Comparison of ENCODE assay signal across 8 cellular contexts in the genomic region with DNA sequence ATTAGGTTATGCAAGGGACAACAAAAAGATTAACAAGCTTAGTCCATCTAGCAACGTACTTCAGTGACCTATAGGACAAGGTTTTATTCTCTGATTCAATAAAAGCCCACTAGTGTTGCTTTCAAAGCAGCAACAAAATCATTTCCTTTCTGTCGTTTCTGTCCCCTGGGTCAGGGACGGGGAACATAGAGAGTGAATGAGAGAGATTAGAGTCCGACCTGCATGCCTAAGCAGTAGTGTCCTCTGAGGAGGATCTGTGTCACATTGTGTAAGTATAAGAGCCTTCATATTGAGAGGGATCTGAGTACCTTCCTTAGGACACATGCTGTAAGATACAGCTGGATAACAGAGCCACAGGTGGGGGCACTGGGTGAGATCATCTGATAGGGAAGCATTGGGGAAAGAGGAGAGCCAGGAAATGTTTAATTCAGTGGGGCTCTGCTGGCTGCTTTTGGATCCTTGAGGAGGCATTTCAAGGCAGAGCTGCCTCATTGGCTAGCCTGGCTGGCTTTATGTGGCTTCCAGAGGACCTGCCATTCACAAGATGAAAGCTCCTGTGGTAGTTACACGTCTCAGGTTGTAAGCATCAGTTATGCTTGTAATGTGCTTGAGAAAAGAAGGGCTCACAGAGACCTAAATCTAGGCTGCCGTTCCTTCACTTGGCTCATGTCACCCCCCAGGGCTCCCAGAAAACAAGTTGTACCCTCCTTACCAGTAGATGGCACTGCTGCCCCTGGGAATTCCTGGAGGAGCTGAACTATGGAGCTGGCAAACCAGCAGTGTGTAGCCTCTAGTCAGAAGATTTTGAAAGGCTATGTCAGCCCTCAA. TPM values are rescaled to one million over a fixed set of nuclear protein-coding genes. Genes with fewer than 3 reads are reported as not detected.
A peak's percentile ranks its signal among the peaks of the same experiment; 100 is the strongest.
DNase-seq lines count a peak whose midpoint lies in the region; TF ChIP-seq lines count a peak whose summit lies in the region.

No MANE protein-coding gene starts in this region.

- no peak overlapping the region for H3K27ac Mint-ChIP-seq in activated CD4-positive, alpha-beta memory T cell treated with anti-CD3 and anti-CD28 coated beads for 36 hours
- no peak overlapping the region for H3K27ac Mint-ChIP-seq in activated CD4-positive, alpha-beta memory T cell treated with anti-CD3 and anti-CD28 coated beads, Interleukin-2, amount 10 ng/mL, durations not matched to agents 7 days and 5 days
- H3K27ac Mint-ChIP-seq in brain = peak overlapping the region; percentile 64 to 96 (median 73)

- no peak overlapping the region for H3K4me3 Mint-ChIP-seq in activated CD4-positive, alpha-beta memory T cell treated with anti-CD3 and anti-CD28 coated beads for 36 hours
- no peak overlapping the region for H3K4me3 Mint-ChIP-seq in activated CD4-positive, alpha-beta memory T cell treated with anti-CD3 and anti-CD28 coated beads, Interleukin-2, amount 10 ng/mL, durations not matched to agents 7 days and 5 days
- peak overlapping the region; percentile 59 to 91 (median 79) for H3K4me3 Mint-ChIP-seq in brain

- TF ChIP-seq CTCF in HL-60 (IDR thresholded peaks at IDR 0.05; ENCODE audit: insufficient read depth, low read length) = peak; percentile 33
- TF ChIP-seq CTCF in brain (conservative IDR thresholded peaks at IDR 0.05) = peak; percentile 90 to 92
- TF ChIP-seq CTCF in spleen (IDR thresholded peaks at IDR 0.05 in 8 of 11, conservative IDR thresholded peaks at IDR 0.05 in 3 of 11) = peak; percentile 10 to 71 (median 55)

- no peak overlapping the region for H3K4me3 ChIP-seq in HL-60 (replicated peaks; ENCODE audit: insufficient read depth, low read length)
- H3K4me3 ChIP-seq in spleen = no peak overlapping the region

- no peaks in the 10 kb centered on the region for H3K36me3 ChIP-seq in spleen

- intact Hi-C loops in activated CD4-positive, alpha-beta memory T cell treated with anti-CD3 and anti-CD28 coated beads for 36 hours (cut with micrococcal nuclease) = loop anchor here (1.0 kb wide), 2 partner anchors 343 to 382 kb away; no protein-coding TSS in a partner anchor
- intact Hi-C loops in spleen (cut with DNase I; ENCODE audit: low total_unique reads) = loop anchor here (5.0 kb wide), 1 partner anchor 341 kb away; no protein-coding TSS in a partner anchor

- H3K36me3 Mint-ChIP-seq in activated CD4-positive, alpha-beta memory T cell treated with anti-CD3 and anti-CD28 coated beads for 36 hours = no peaks in the 10 kb centered on the region
- no peaks in the 10 kb centered on the region for H3K36me3 Mint-ChIP-seq in activated CD4-positive, alpha-beta memory T cell treated with anti-CD3 and anti-CD28 coated beads, Interleukin-2, amount 10 ng/mL, durations not matched to agents 7 days and 5 days (ENCODE audit: low read depth)
- H3K36me3 Mint-ChIP-seq in brain = peaks cover 6% of the 10 kb centered on the region

- no peak for TF ChIP-seq POLR2A in spleen (IDR thresholded peaks at IDR 0.05)

- H3K4me1 Mint-ChIP-seq in activated CD4-positive, alpha-beta memory T cell treated with anti-CD3 and anti-CD28 coated beads for 36 hours (ENCODE audit: low read depth) = peaks cover 5% of the 10 kb centered on the region
- no peaks in the 10 kb centered on the region for H3K4me1 Mint-ChIP-seq in activated CD4-positive, alpha-beta memory T cell treated with anti-CD3 and anti-CD28 coated beads, Interleukin-2, amount 10 ng/mL, durations not matched to agents 7 days and 5 days
- peaks cover 53% of the 10 kb centered on the region for H3K4me1 Mint-ChIP-seq in brain

- H3K27me3 ChIP-seq in HL-60 (ENCODE audit: insufficient read depth, poor library complexity, severe bottlenecking) = peaks cover 38% of the 10 kb centered on the region
- peaks cover 0 to 56% (median 36%) of the 10 kb centered on the region in 7 donors for H3K27me3 ChIP-seq in spleen (replicated peaks in 1 of 7)

- H3K9me3 ChIP-seq in spleen = no peaks in the 10 kb centered on the region

- peaks cover 37% of the 10 kb centered on the region for H3K27me3 Mint-ChIP-seq in activated CD4-positive, alpha-beta memory T cell treated with anti-CD3 and anti-CD28 coated beads for 36 hours
- peaks cover 37% of the 10 kb centered on the region for H3K27me3 Mint-ChIP-seq in activated CD4-positive, alpha-beta memory T cell treated with anti-CD3 and anti-CD28 coated beads, Interleukin-2, amount 10 ng/mL, durations not matched to agents 7 days and 5 days
- peaks cover 43% of the 10 kb centered on the region for H3K27me3 Mint-ChIP-seq in brain

- CTCF ChIA-PET in activated CD4-positive, alpha-beta memory T cell treated with anti-CD3 and anti-CD28 coated beads for 36 hours (lab: Charles Lee) = interaction anchor here (0.9 to 2.3 kb wide), 5 partner anchors 310 to 385 kb away, joined by 3 to 7 read pairs (median 4); no protein-coding TSS in a partner anchor
- CTCF ChIA-PET in activated CD4-positive, alpha-beta memory T cell treated with anti-CD3 and anti-CD28 coated beads, Interleukin-2, amount 10 ng/mL, durations not matched to agents 7 days and 5 days (lab: Charles Lee) = interaction anchor here (0.7 to 1.6 kb wide), 2 partner anchors 232 to 372 kb away, joined by 3 read pairs; no protein-coding TSS in a partner anchor

- POLR2A ChIA-PET in activated CD4-positive, alpha-beta memory T cell treated with anti-CD3 and anti-CD28 coated beads for 36 hours (lab: Charles Lee) = no interaction called here
- POLR2A ChIA-PET in activated CD4-positive, alpha-beta memory T cell treated with anti-CD3 and anti-CD28 coated beads, Interleukin-2, amount 10 ng/mL, durations not matched to agents 7 days and 5 days (lab: Charles Lee) = no interaction called here

- peaks cover 0 to 30% (median 16%) of the 10 kb centered on the region in 6 donors for H3K4me1 ChIP-seq in spleen

- peak; percentile 58 for DNase-seq in activated CD4-positive, alpha-beta memory T cell treated with anti-CD3 and anti-CD28 coated beads for 36 hours
- no peak for DNase-seq in activated CD4-positive, alpha-beta memory T cell treated with anti-CD3 and anti-CD28 coated beads, Interleukin-2, amount 10 ng/mL, durations not matched to agents 7 days and 5 days
- DNase-seq in HL-60 (ENCODE audit: low read depth in 1 of 2, low spot score in 1 of 2) = peak; percentile 8 to 49
- DNase-seq in NCI-H748 (lab: John Stamatoyannopoulos, UW; ENCODE audit: unreplicated experiment) = peak; percentile 87
- DNase-seq in iPS-NIHi11 (ENCODE audit: low spot score) = peak; percentile 80
- DNase-seq in spleen = no peak
- DNase-seq in NK-92 treated with Interleukin-12 subunit alpha and Interleukin-12 subunit beta, amount 100 ng/mL, for 24 hours (lab: John Stamatoyannopoulos, UW) = no peak

- no peaks in the 10 kb centered on the region for H3K9me3 Mint-ChIP-seq in activated CD4-positive, alpha-beta memory T cell treated with anti-CD3 and anti-CD28 coated beads for 36 hours
- H3K9me3 Mint-ChIP-seq in activated CD4-positive, alpha-beta memory T cell treated with anti-CD3 and anti-CD28 coated beads, Interleukin-2, amount 10 ng/mL, durations not matched to agents 7 days and 5 days = no peaks in the 10 kb centered on the region
- no peaks in the 10 kb centered on the region for H3K9me3 Mint-ChIP-seq in brain

- H3K27ac ChIP-seq in HL-60 (replicated peaks) (no peak overlapping the region), spleen (peak overlapping the region in 1 of 8 donors; percentile 27)

- WGBS in spleen, 5 donors = 20 to 27% (median 24%) methylated on average over 6 of the region's 6 CpGs

RNA-seq across cellular contexts. Expression of a gene that starts 2.7 kb away (rescaled TPM):
- not detected for total RNA-seq in activated CD4-positive, alpha-beta memory T cell treated with anti-CD3 and anti-CD28 coated beads for 36 hours
- not detected for total RNA-seq in activated CD4-positive, alpha-beta memory T cell treated with anti-CD3 and anti-CD28 coated beads, Interleukin-2, amount 10 ng/mL, durations not matched to agents 7 days and 5 days
- 95.9 TPM for polyA plus RNA-seq in brain (ENCODE audit: insufficient read depth, low read depth, low replicate concordance)
- 1 to 10 TPM in 5 of 7 donors, under 1 TPM in 2; 0.68 to 4.0 (median 1.4) TPM for total RNA-seq in spleen
- under 1 TPM; 0.20 to 0.49 (median 0.35) TPM for polyA plus RNA-seq in spleen

Comparison
In these comparisons a context has a peak if more than half of its experiments do, and no peak if none do; other contexts are left out.
1. DNase-seq: peak in activated CD4-positive, alpha-beta memory T cell treated with anti-CD3 and anti-CD28 coated beads for 36 hours (single experiment), HL-60 (2 of 2), NCI-H748 (single experiment) and iPS-NIHi11 (single experiment); none in activated CD4-positive, alpha-beta memory T cell treated with anti-CD3 and anti-CD28 coated beads, Interleukin-2, amount 10 ng/mL, durations not matched to agents 7 days and 5 days (single experiment), spleen (single experiment) and NK-92 treated with Interleukin-12 subunit alpha and Interleukin-12 subunit beta, amount 100 ng/mL, for 24 hours (single experiment).
2. H3K27ac Mint-ChIP-seq: peak in brain (5 of 5); none in activated CD4-positive, alpha-beta memory T cell treated with anti-CD3 and anti-CD28 coated beads for 36 hours (single experiment) and activated CD4-positive, alpha-beta memory T cell treated with anti-CD3 and anti-CD28 coated beads, Interleukin-2, amount 10 ng/mL, durations not matched to agents 7 days and 5 days (single experiment).
3. H3K4me3 Mint-ChIP-seq: peak in brain (5 of 5); none in activated CD4-positive, alpha-beta memory T cell treated with anti-CD3 and anti-CD28 coated beads for 36 hours (single experiment) and activated CD4-positive, alpha-beta memory T cell treated with anti-CD3 and anti-CD28 coated beads, Interleukin-2, amount 10 ng/mL, durations not matched to agents 7 days and 5 days (single experiment).
4. CTCF ChIP-seq: peak in every context shown above with its lines; median percentile 91 in brain; 55 in spleen; 33 in HL-60.